8 cellular contexts compared by ENCODE assay signal in genomic region chr6:24274441-24275083, GRCh38.
DNase-seq lines count a peak whose midpoint lies in the region; ATAC-seq, FAIRE-seq and TF ChIP-seq lines count a peak whose summit lies in the region.

No MANE protein-coding gene starts in this region.

- H3K9me3 ChIP-seq in RWPE2 (ENCODE audit: severe bottlenecking), result no peaks in the 10 kb centered on the region
- H3K9me3 ChIP-seq in HAP-1, result no peaks in the 10 kb centered on the region

- H3K36me3 ChIP-seq in RWPE2 (ENCODE audit: low read depth) (no peaks in the 10 kb centered on the region), HAP-1 (replicated peaks) (no peaks in the 10 kb centered on the region)

- H3K4me3 ChIP-seq in HL-60 (replicated peaks; ENCODE audit: insufficient read depth, low read length) (no peak overlapping the region), RWPE2 (ENCODE audit: severe bottlenecking) (no peak overlapping the region), HAP-1 (no peak overlapping the region)

- ATAC-seq in RWPE2 (ENCODE audit: low read depth) (no peak), HG03571 (IDR thresholded peaks at IDR 0.05; ENCODE audit: unreplicated experiment) (no peak)

- DNase-seq in CD1c-positive myeloid dendritic cell (ENCODE audit: extremely low spot score), result peak; percentile 28
- DNase-seq in HL-60 (ENCODE audit: low read depth in 1 of 2, low spot score in 1 of 2), result no peak
- no peak for DNase-seq in RWPE2 (ENCODE audit: low spot score)
- DNase-seq in HAP-1 (ENCODE audit: low spot score in 2 of 2), result no peak
- no peak for DNase-seq in anterior cingulate cortex (lab: John Stamatoyannopoulos, UW)
- no peak for DNase-seq in stimulated activated CD4-positive, alpha-beta T cell treated with anti-CD3 and anti-CD28 coated beads, Interleukin-12 subunit alpha, Interleukin-12 subunit beta, amount 100 ng/mL, for 4 hours

- no peak overlapping the region for H3K27ac ChIP-seq in HL-60 (replicated peaks)
- H3K27ac ChIP-seq in RWPE2 (ENCODE audit: poor library complexity, severe bottlenecking), result no peak overlapping the region

- FAIRE-seq in islet of Langerhans (lab: Jason Lieb, UNC), result peak; percentile 100

- TF ChIP-seq CTCF in HL-60 (IDR thresholded peaks at IDR 0.05; ENCODE audit: insufficient read depth, low read length) (peak; percentile 27), RWPE2 (IDR thresholded peaks at IDR 0.05; ENCODE audit: poor library complexity, severe bottlenecking) (peak; percentile 80)

- in situ Hi-C loops in HAP-1 (cut with MboI; ENCODE audit: low sequenced_read_pairs), result no loop called here

- peaks cover 4% of the 10 kb centered on the region for H3K27me3 ChIP-seq in HL-60 (ENCODE audit: insufficient read depth, poor library complexity, severe bottlenecking)
- H3K27me3 ChIP-seq in RWPE2 (ENCODE audit: insufficient read depth, poor library complexity, severe bottlenecking), result no peaks in the 10 kb centered on the region
- peaks cover 21% of the 10 kb centered on the region for H3K27me3 ChIP-seq in HAP-1 (ENCODE audit: low read depth)

- H3K4me1 ChIP-seq in RWPE2 (ENCODE audit: insufficient read depth, poor library complexity, severe bottlenecking), result no peaks in the 10 kb centered on the region
- no peaks in the 10 kb centered on the region for H3K4me1 ChIP-seq in HAP-1
